Comparison of ENCODE assay signal across 28 cellular contexts in the genomic region with DNA sequence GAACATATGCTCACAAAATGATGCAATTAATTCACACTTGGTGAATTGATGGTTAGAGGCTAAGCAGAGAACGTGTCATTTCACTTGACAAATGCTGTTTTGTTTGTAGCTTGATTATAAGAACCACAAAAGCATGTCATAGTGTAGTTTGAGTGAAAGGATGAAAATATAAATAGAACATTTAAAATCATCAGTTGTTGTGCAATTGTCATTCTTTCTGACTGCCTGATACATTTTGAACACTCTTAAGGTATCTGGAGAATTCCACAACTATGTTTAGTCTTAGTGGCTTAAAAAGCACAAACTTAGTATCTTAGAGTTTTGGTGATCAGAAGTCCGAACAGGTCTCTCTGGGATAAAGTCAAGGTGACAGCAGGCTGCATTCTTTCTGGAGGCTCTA.
"Had no signal": no experiment of that assay in that cellular context is flagged by ENCODE, and none has a peak within 500 bp of the region (broad histone marks: within the 10 kb centered on the region; RNA-seq: fewer than 3 reads in every experiment).

No MANE protein-coding gene starts in this region.

- H3K9me3 ChIP-seq: body of pancreas, left lung, lower lobe of right lung, neutrophil, right lobe of liver, stomach, tibial artery, upper lobe of right lung had no signal

- H3K27me3 ChIP-seq: body of pancreas, left lung, neutrophil, right lobe of liver, stomach, tibial artery, upper lobe of right lung had no signal

- H3K27ac ChIP-seq: body of pancreas, coronary artery, left lung, lower lobe of right lung, neutrophil, right lobe of liver, skin epidermis, stomach, tibial artery, upper lobe of right lung had no signal

- H3K4me1 ChIP-seq: body of pancreas, left lung, lower lobe of right lung, right lobe of liver, tibial artery, upper lobe of right lung had no signal

- H3K36me3 Mint-ChIP-seq: activated CD8-positive, alpha-beta memory T cell treated with anti-CD3 and anti-CD28 coated beads, Interleukin-2, amount 10 ng/mL, durations not matched to agents 7 days and 5 days; activated naive CD4-positive, alpha-beta T cell treated with anti-CD3 and anti-CD28 coated beads, Interleukin-2, amount 50 U/mL, for 72 hours; stimulated activated effector memory CD8-positive, alpha-beta T cell treated with anti-CD3 and anti-CD28 coated beads, Interleukin-12 subunit alpha, Interleukin-12 subunit beta, amount 100 ng/mL, for 72 hours had no signal

- H3K9me3 Mint-ChIP-seq: activated T-cell treated with anti-CD3 and anti-CD28 coated beads, Interleukin-2, amount 50 U/mL, for 72 hours; nephron had no signal

- H3K4me1 Mint-ChIP-seq: activated CD4-positive, alpha-beta T cell treated with anti-CD3 and anti-CD28 coated beads for 36 hours; activated CD8-positive, alpha-beta memory T cell treated with anti-CD3 and anti-CD28 coated beads, Interleukin-2, amount 10 ng/mL, durations not matched to agents 7 days and 5 days; nephron; stimulated activated effector memory CD8-positive, alpha-beta T cell treated with anti-CD3 and anti-CD28 coated beads, Interleukin-12 subunit alpha, Interleukin-12 subunit beta, amount 100 ng/mL, for 72 hours had no signal

- ATAC-seq: activated CD4-positive, alpha-beta T cell treated with anti-CD3 and anti-CD28 coated beads for 36 hours; activated CD8-positive, alpha-beta memory T cell treated with anti-CD3 and anti-CD28 coated beads, Interleukin-2, amount 10 ng/mL, durations not matched to agents 7 days and 5 days; activated CD8-positive, alpha-beta T cell treated with anti-CD3 and anti-CD28 coated beads, Interleukin-2, amount 10 ng/mL, durations not matched to agents 7 days and 5 days; activated naive CD4-positive, alpha-beta T cell treated with anti-CD3 and anti-CD28 coated beads, Interleukin-2, amount 50 U/mL, for 72 hours; activated T-cell treated with anti-CD3 and anti-CD28 coated beads, Interleukin-2, amount 50 U/mL, for 72 hours; body of pancreas; effector memory CD8-positive, alpha-beta T cell; left lung; lower lobe of right lung; right lobe of liver; stimulated activated effector memory CD8-positive, alpha-beta T cell treated with anti-CD3 and anti-CD28 coated beads, Interleukin-12 subunit alpha, Interleukin-12 subunit beta, amount 100 ng/mL, for 72 hours; upper lobe of right lung had no signal

- DNase-seq: activated CD4-positive, alpha-beta T cell treated with anti-CD3 and anti-CD28 coated beads for 36 hours; activated CD4-positive, CD25-positive, alpha-beta regulatory T cell; activated CD8-positive, alpha-beta memory T cell treated with anti-CD3 and anti-CD28 coated beads, Interleukin-2, amount 10 ng/mL, durations not matched to agents 7 days and 5 days; activated CD8-positive, alpha-beta T cell treated with anti-CD3 and anti-CD28 coated beads, Interleukin-2, amount 10 ng/mL, durations not matched to agents 7 days and 5 days; activated naive CD4-positive, alpha-beta T cell; activated T-cell treated with anti-CD3 and anti-CD28 coated beads for 4 hours; activated T-cell treated with anti-CD3 and anti-CD28 coated beads, Interleukin-2, amount 50 U/mL, for 72 hours; aorta; body of pancreas; cerebellar nuclear complex; effector memory CD8-positive, alpha-beta T cell; erythroblast; left lung; lower lobe of right lung; mesenchymal stem cell; right lobe of liver; stimulated activated CD4-positive, alpha-beta T cell treated with anti-CD3 and anti-CD28 coated beads, Interleukin-12 subunit alpha, Interleukin-12 subunit beta, amount 100 ng/mL, for 4 hours; stimulated activated CD4-positive, alpha-beta T cell treated with anti-CD3 and anti-CD28 coated beads, Interleukin-4, amount 100 ng/mL, for 24 hours; stomach; tibial artery; upper lobe of right lung had no signal

- H3K27me3 Mint-ChIP-seq: activated CD4-positive, alpha-beta T cell treated with anti-CD3 and anti-CD28 coated beads for 36 hours; activated CD8-positive, alpha-beta memory T cell treated with anti-CD3 and anti-CD28 coated beads, Interleukin-2, amount 10 ng/mL, durations not matched to agents 7 days and 5 days; effector memory CD8-positive, alpha-beta T cell had no signal

- H3K4me3 Mint-ChIP-seq: activated CD4-positive, alpha-beta T cell treated with anti-CD3 and anti-CD28 coated beads for 36 hours; activated CD8-positive, alpha-beta memory T cell treated with anti-CD3 and anti-CD28 coated beads, Interleukin-2, amount 10 ng/mL, durations not matched to agents 7 days and 5 days; activated CD8-positive, alpha-beta T cell treated with anti-CD3 and anti-CD28 coated beads, Interleukin-2, amount 10 ng/mL, durations not matched to agents 7 days and 5 days; activated T-cell treated with anti-CD3 and anti-CD28 coated beads, Interleukin-2, amount 50 U/mL, for 72 hours; effector memory CD8-positive, alpha-beta T cell; nephron; stimulated activated effector memory CD8-positive, alpha-beta T cell treated with anti-CD3 and anti-CD28 coated beads, Interleukin-12 subunit alpha, Interleukin-12 subunit beta, amount 100 ng/mL, for 72 hours had no signal

- H3K36me3 ChIP-seq: left lung, lower lobe of right lung, neutrophil, right lobe of liver, stomach, tibial artery, upper lobe of right lung had no signal

- H3K4me3 ChIP-seq: body of pancreas, coronary artery, left lung, lower lobe of right lung, right lobe of liver, skin epidermis, stomach, tibial artery, upper lobe of right lung had no signal

- H3K27ac Mint-ChIP-seq: activated CD4-positive, alpha-beta T cell treated with anti-CD3 and anti-CD28 coated beads for 36 hours; activated CD8-positive, alpha-beta memory T cell treated with anti-CD3 and anti-CD28 coated beads, Interleukin-2, amount 10 ng/mL, durations not matched to agents 7 days and 5 days; activated CD8-positive, alpha-beta T cell treated with anti-CD3 and anti-CD28 coated beads, Interleukin-2, amount 10 ng/mL, durations not matched to agents 7 days and 5 days; activated naive CD4-positive, alpha-beta T cell treated with anti-CD3 and anti-CD28 coated beads, Interleukin-2, amount 50 U/mL, for 72 hours; activated T-cell treated with anti-CD3 and anti-CD28 coated beads, Interleukin-2, amount 50 U/mL, for 72 hours; effector memory CD8-positive, alpha-beta T cell; nephron; progenitor cell of endocrine pancreas; stimulated activated effector memory CD8-positive, alpha-beta T cell treated with anti-CD3 and anti-CD28 coated beads, Interleukin-12 subunit alpha, Interleukin-12 subunit beta, amount 100 ng/mL, for 72 hours had no signal
